In genomic region chr13:51594432-51594831, GRCh38 we compare ENCODE assay signal across 25 cellular contexts.
"Had no signal": no experiment of that assay in that cellular context is flagged by ENCODE, and none has a peak within 500 bp of the region (broad histone marks: within the 10 kb centered on the region; RNA-seq: fewer than 3 reads in every experiment).

No MANE protein-coding gene starts in this region.

- H3K9me3 ChIP-seq: gastrocnemius medialis, psoas muscle, sigmoid colon, thoracic aorta, tibial nerve, upper lobe of right lung, uterus had no signal

- H3K27me3 Mint-ChIP-seq: naive thymus-derived CD4-positive, alpha-beta T cell; stimulated activated naive B cell treated with anti-CD40 and anti-IgM and Interleukin-4, amounts not matched to agents 10 μg/mL and 1 μg/mL and 100 μg/mL, for 72 hours; stimulated activated naive CD8-positive, alpha-beta T cell treated with anti-CD3 and anti-CD28 coated beads, Interleukin-15, Interleukin-2, amounts not matched to agents 100 ng/mL and 50 ng/mL, for 24 hours had no signal

- DNase-seq: cortex of kidney; effector CD4-positive, alpha-beta T cell; foreskin fibroblast; gastrocnemius medialis; head of caudate nucleus; kidney; mesenchymal stem cell; midbrain; naive thymus-derived CD4-positive, alpha-beta T cell; nucleus accumbens; posterior cingulate gyrus; psoas muscle; right cardiac atrium; sigmoid colon; stimulated activated CD4-positive, alpha-beta T cell treated with anti-CD3 and anti-CD28 coated beads, Interleukin-4, amount 100 ng/mL, for 4 hours; stimulated activated naive B cell treated with anti-CD40 and anti-IgM and Interleukin-4, amounts not matched to agents 10 μg/mL and 1 μg/mL and 100 μg/mL, for 72 hours; upper lobe of right lung; uterus had no signal

- H3K27ac Mint-ChIP-seq: stimulated activated naive B cell treated with anti-CD40 and anti-IgM and Interleukin-4, amounts not matched to agents 10 μg/mL and 1 μg/mL and 100 μg/mL, for 72 hours; stimulated activated naive CD8-positive, alpha-beta T cell treated with anti-CD3 and anti-CD28 coated beads, Interleukin-15, Interleukin-2, amounts not matched to agents 100 ng/mL and 50 ng/mL, for 24 hours had no signal

- H3K27ac ChIP-seq: gastrocnemius medialis, psoas muscle, sigmoid colon, thoracic aorta, tibial nerve, upper lobe of right lung, uterus had no signal

- H3K9me3 Mint-ChIP-seq: naive thymus-derived CD4-positive, alpha-beta T cell; nephron; stimulated activated naive B cell treated with anti-CD40 and anti-IgM and Interleukin-4, amounts not matched to agents 10 μg/mL and 1 μg/mL and 100 μg/mL, for 72 hours; stimulated activated naive CD8-positive, alpha-beta T cell treated with anti-CD3 and anti-CD28 coated beads, Interleukin-15, Interleukin-2, amounts not matched to agents 100 ng/mL and 50 ng/mL, for 24 hours had no signal

- H3K4me3 ChIP-seq: gastrocnemius medialis, lung, psoas muscle, sigmoid colon, thoracic aorta, tibial nerve, upper lobe of right lung, uterus had no signal

- ATAC-seq: esophagus mucosa; gastrocnemius medialis; left lobe of liver; naive thymus-derived CD4-positive, alpha-beta T cell; psoas muscle; right cardiac atrium; stimulated activated naive B cell treated with anti-CD40 and anti-IgM and Interleukin-4, amounts not matched to agents 10 μg/mL and 1 μg/mL and 100 μg/mL, for 72 hours; upper lobe of right lung had no signal

- H3K4me3 Mint-ChIP-seq: naive thymus-derived CD4-positive, alpha-beta T cell; nephron; stimulated activated naive B cell treated with anti-CD40 and anti-IgM and Interleukin-4, amounts not matched to agents 10 μg/mL and 1 μg/mL and 100 μg/mL, for 72 hours; stimulated activated naive CD8-positive, alpha-beta T cell treated with anti-CD3 and anti-CD28 coated beads, Interleukin-15, Interleukin-2, amounts not matched to agents 100 ng/mL and 50 ng/mL, for 24 hours had no signal

- H3K36me3 ChIP-seq: gastrocnemius medialis, sigmoid colon, thoracic aorta, tibial nerve, upper lobe of right lung, uterus had no signal

- H3K27me3 ChIP-seq: gastrocnemius medialis, sigmoid colon, tibial nerve, upper lobe of right lung, uterus had no signal
